Comparison of ENCODE assay signal across 9 cellular contexts in the genomic region with DNA sequence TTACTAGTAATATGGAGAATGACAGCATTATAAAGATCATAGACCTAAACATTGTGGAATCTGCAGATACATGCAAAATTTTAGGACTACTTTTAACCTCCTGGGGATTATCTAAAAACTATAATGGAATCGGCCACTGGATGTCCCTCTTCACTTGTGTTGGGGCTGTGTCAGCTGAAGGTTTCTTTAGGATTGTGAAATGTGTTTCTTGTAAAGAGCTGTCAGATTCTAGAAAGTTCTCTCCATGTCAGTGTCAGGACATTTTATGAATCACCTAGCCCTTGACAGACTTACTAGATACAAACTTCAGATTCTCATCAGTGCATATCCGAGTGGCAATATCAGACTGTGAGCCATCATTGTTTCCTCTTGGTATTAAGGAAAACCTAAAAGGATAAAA.
DNase-seq lines count a peak whose midpoint lies in the region; ATAC-seq and TF ChIP-seq lines count a peak whose summit lies in the region.
"Had no signal": no experiment of that assay in that cellular context is flagged by ENCODE, and none has a peak within 500 bp of the region (broad histone marks: within the 10 kb centered on the region; RNA-seq: fewer than 3 reads in every experiment).

No MANE protein-coding gene starts in this region.

- H2AFZ ChIP-seq in mammary epithelial cell (ENCODE audit: low read depth, low read length), result no peak overlapping the region

- no TSS peak for BruUV-seq in mammary epithelial cell (replicated peaks; lab: Mats Ljungman, UMichigan)

- H3K27me3 ChIP-seq in mammary epithelial cell (ENCODE audit: insufficient read depth, low read length), result no peaks in the 10 kb centered on the region

- H3K9me3 Mint-ChIP-seq in nephron progenitor cell, result peaks cover 17% of the 10 kb centered on the region

- no peaks in the 10 kb centered on the region for H4K20me1 ChIP-seq in mammary epithelial cell (ENCODE audit: insufficient read depth, low read length)

- no peak overlapping the region for H3K9ac ChIP-seq in mammary epithelial cell (ENCODE audit: insufficient read depth, low read length)

- H3K4me3 Mint-ChIP-seq in nephron progenitor cell, result no peak overlapping the region
- H3K4me3 Mint-ChIP-seq: T-helper 17 cell had no signal

- H3K36me3 Mint-ChIP-seq in nephron progenitor cell (ENCODE audit: low read depth), result peaks cover 45% of the 10 kb centered on the region

- ATAC-seq in GM21515 (IDR thresholded peaks at IDR 0.05; ENCODE audit: unreplicated experiment), result no peak
- ATAC-seq: T-helper 17 cell had no signal

- in situ Hi-C loops in G401 (cut with HindIII; ENCODE audit: low sequenced_read_pairs) (no loop called here), mammary epithelial cell (cut with MboI; ENCODE audit: low sequenced_read_pairs in 2 of 2) (no loop called here)

- dilution Hi-C loops in mammary epithelial cell (cut with HindIII; ENCODE audit: low sequenced_read_pairs), result no loop called here

- H3K27ac ChIP-seq in mammary epithelial cell (ENCODE audit: insufficient read depth, low read depth, low read length), result no peak overlapping the region

- H3K27ac Mint-ChIP-seq in nephron progenitor cell, result peak overlapping the region; percentile 71
- H3K27ac Mint-ChIP-seq: T-helper 17 cell had no signal

- H3K36me3 ChIP-seq in mammary epithelial cell (ENCODE audit: insufficient read depth, low read length), result no peaks in the 10 kb centered on the region

- H3K79me2 ChIP-seq in mammary epithelial cell (ENCODE audit: insufficient read depth, low read length), result no peaks in the 10 kb centered on the region

- TF ChIP-seq CTCF in mammary epithelial cell (conservative IDR thresholded peaks at IDR 0.05 in 1 of 2, IDR thresholded peaks at IDR 0.05 in 1 of 2; ENCODE audit: extremely low read depth in 1 of 2, insufficient read depth in 1 of 2, low read depth in 1 of 2, low read length in 2 of 2) (peak in 1 of 2 donors; percentile 43), nephron progenitor cell (IDR thresholded peaks at IDR 0.05) (peak; percentile 38), GM10248 (IDR thresholded peaks at IDR 0.05; ENCODE audit: control extremely low read depth, extremely low read depth, low read depth, missing control alignments) (no peak)

- H3K4me1 Mint-ChIP-seq in nephron progenitor cell, result no peaks in the 10 kb centered on the region
- H3K4me1 Mint-ChIP-seq: T-helper 17 cell had no signal

- intact Hi-C loops in mammary epithelial cell (cut with micrococcal nuclease), result no loop called here

- no peaks in the 10 kb centered on the region for H3K9me3 ChIP-seq in mammary epithelial cell (replicated peaks; ENCODE audit: insufficient read depth, low read length)

- no peaks in the 10 kb centered on the region for H3K4me1 ChIP-seq in mammary epithelial cell (ENCODE audit: insufficient read depth, low read length)

- 42% methylated on average over 2 of the region's 2 CpGs for WGBS in mammary epithelial cell (ENCODE audit: low coverage, missing lambda C conversion rate)

- POLR2A ChIA-PET in GM10248 (lab: Yijun Ruan, JAX), result no interaction called here

- H3K27me3 Mint-ChIP-seq in nephron progenitor cell (ENCODE audit: low read depth, poor library complexity), result no peaks in the 10 kb centered on the region
- H3K27me3 Mint-ChIP-seq: T-helper 17 cell had no signal

- peak; percentile 1 for DNase-seq in G401 (ENCODE audit: low spot score)
- peak; percentile 35 for DNase-seq in NCI-H1694 (lab: John Stamatoyannopoulos, UW)
- DNase-seq in mammary epithelial cell, result peak; percentile 10
- peak; percentile 2 for DNase-seq in nephron progenitor cell
- no peak for DNase-seq in amniotic stem cell (lab: John Stamatoyannopoulos, UW)
- DNase-seq in activated CD4-positive, alpha-beta T cell treated with anti-CD3 and anti-CD28 coated beads for 48 hours, result no peak
- DNase-seq in GM10248 (ENCODE audit: extremely low spot score), result no peak
- DNase-seq: T-helper 17 cell had no signal

- CTCF ChIA-PET in mammary epithelial cell (lab: Charles Lee; ENCODE audit: low non-redundant PET) (interaction anchor here (0.6 kb wide), 1 partner anchor 407 kb away, joined by 4 read pairs; no protein-coding TSS in a partner anchor), GM10248 (lab: Yijun Ruan, JAX) (interaction anchor here (0.9 to 1.2 kb wide), 2 partner anchors 12 to 495 kb away, joined by 3 to 4 read pairs; no protein-coding TSS in a partner anchor)

- H3K4me3 ChIP-seq in mammary epithelial cell (replicated peaks in 1 of 3; ENCODE audit: insufficient read depth in 1 of 3, low read depth in 2 of 3, low read length in 3 of 3), result no peak overlapping the region

- no peak overlapping the region for H3K4me2 ChIP-seq in mammary epithelial cell (ENCODE audit: insufficient read depth, low read depth, low read length)

Comparison
In these comparisons a context has a peak if more than half of its experiments do, and no peak if none do; other contexts are left out.
1. DNase-seq: peak in G401 (single experiment), NCI-H1694 (single experiment), mammary epithelial cell (single experiment) and nephron progenitor cell (single experiment); none in amniotic stem cell (single experiment), activated CD4-positive, alpha-beta T cell treated with anti-CD3 and anti-CD28 coated beads for 48 hours (single experiment) and GM10248 (single experiment).